Comparison of ENCODE assay signal across 1 cellular context in genomic region chr17:48954300-48954755, GRCh38.
A peak's percentile ranks its signal among the peaks of the same experiment; 100 is the strongest.
TF ChIP-seq lines count a peak whose summit lies in the region.

No MANE protein-coding gene starts in this region.

TF ChIP-seq in H1, 55 proteins besides CTCF, POLR2A, EP300 and RAD21:
- TF ChIP-seq SIX5 (IDR thresholded peaks at IDR 0.05; ENCODE audit: low read depth, low read length) (no peak), GTF2F1 (IDR thresholded peaks at IDR 0.05; ENCODE audit: borderline replicate concordance, low read depth, low read length) (no peak), CREB1 (IDR thresholded peaks at IDR 0.05) (no peak), USF2 (IDR thresholded peaks at IDR 0.05; ENCODE audit: low read length) (no peak), GABPA (IDR thresholded peaks at IDR 0.05; ENCODE audit: borderline replicate concordance, insufficient read depth, low read length) (0 out of 2 replicates have a peak, but pooled peaks have one; percentile 29), BACH1 (IDR thresholded peaks at IDR 0.05; ENCODE audit: low read length) (no peak), YY1 (IDR thresholded peaks at IDR 0.05; ENCODE audit: low read depth, low read length) (0 out of 2 replicates have a peak, but pooled peaks have one; percentile 26), SP1 (IDR thresholded peaks at IDR 0.05; ENCODE audit: low read depth, low read length) (no peak)
